In the genomic region with DNA sequence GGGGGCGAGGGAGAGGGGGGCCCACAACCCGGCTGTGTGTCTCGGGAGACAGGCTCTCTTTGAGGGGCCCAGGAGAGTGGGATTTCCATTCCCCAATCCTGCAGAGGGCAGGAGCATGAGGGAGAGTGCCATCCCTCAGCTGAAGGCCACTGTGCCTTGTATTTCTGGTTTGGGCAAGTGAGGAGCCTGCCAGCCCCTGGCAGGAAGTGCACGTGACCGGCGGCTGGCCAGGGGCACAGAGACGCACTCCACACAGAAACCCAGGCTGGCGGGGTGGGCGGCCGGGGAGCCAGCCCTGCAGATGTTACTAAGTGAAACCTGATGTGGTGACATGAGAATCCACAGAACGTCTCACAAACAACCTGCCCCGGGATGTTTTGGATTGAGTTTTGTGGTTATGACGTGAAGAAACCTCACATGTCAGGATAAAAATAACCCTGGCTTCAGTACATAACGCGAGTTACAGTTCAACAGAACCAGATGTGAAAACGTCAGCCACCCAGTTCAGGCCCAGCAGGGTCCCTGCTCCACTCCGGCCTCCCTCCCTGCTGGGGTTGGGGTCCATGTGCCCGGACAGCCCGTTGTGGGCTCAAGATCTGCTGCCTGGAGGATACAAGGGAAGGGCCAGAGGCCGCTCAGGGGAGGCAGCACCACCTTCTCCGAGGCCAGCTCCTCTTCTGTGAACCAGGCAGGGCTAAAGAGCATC, we compare ENCODE assay signal across 8 cellular contexts. TPM values are rescaled to one million over a fixed set of nuclear protein-coding genes. Genes with fewer than 3 reads are reported as not detected.
DNase-seq lines count a peak whose midpoint lies in the region; ATAC-seq and TF ChIP-seq lines count a peak whose summit lies in the region.

No MANE protein-coding gene starts in this region.

- no peaks in the 10 kb centered on the region for H3K27me3 ChIP-seq in endocrine pancreas (ENCODE audit: control insufficient read depth, insufficient read depth, low read length)
- no peaks in the 10 kb centered on the region for H3K27me3 ChIP-seq in ovary

- WGBS in ovary, 3 donors, result 21 to 30% (median 26%) methylated on average over 21 of the region's 21 CpGs
- WGBS in urinary bladder, result 32% methylated on average over 21 of the region's 21 CpGs

- H3K4me1 ChIP-seq in endocrine pancreas (ENCODE audit: control insufficient read depth, insufficient read depth, low read length), result no peaks in the 10 kb centered on the region
- H3K4me1 ChIP-seq in ovary (ENCODE audit: insufficient read depth), result peaks cover 4% of the 10 kb centered on the region
- H3K4me1 ChIP-seq in urinary bladder (ENCODE audit: insufficient read depth), result no peaks in the 10 kb centered on the region

- no peaks in the 10 kb centered on the region for H3K9me3 Mint-ChIP-seq in MCF 10A (ENCODE audit: unreplicated experiment)

- H3K4me3 Mint-ChIP-seq in MCF 10A (ENCODE audit: unreplicated experiment), result no peak overlapping the region

- no peak for TF ChIP-seq CTCF in MCF 10A (IDR thresholded peaks at IDR 0.05; ENCODE audit: unreplicated experiment)
- TF ChIP-seq CTCF in ovary (IDR thresholded peaks at IDR 0.05), result no peak

- H3K27ac Mint-ChIP-seq in MCF 10A (ENCODE audit: low read depth, unreplicated experiment), result no peak overlapping the region

- peak overlapping the region; percentile 45 to 87 for H3K27ac ChIP-seq in ovary
- H3K27ac ChIP-seq in urinary bladder (ENCODE audit: low read depth), result peak overlapping the region; percentile 12

- H3K4me1 Mint-ChIP-seq in MCF 10A (ENCODE audit: insufficient read depth, unreplicated experiment), result no peaks in the 10 kb centered on the region

- CTCF ChIA-PET in MCF 10A (lab: Yijun Ruan, JAX), result interaction anchor here (0.8 to 1.8 kb wide), 6 partner anchors 23 to 59 kb away, joined by 3 to 11 read pairs (median 8); no protein-coding TSS in a partner anchor

- H3K4me3 ChIP-seq in endocrine pancreas (ENCODE audit: control insufficient read depth, insufficient read depth, low read length), result no peak overlapping the region
- H3K4me3 ChIP-seq in ovary, result no peak overlapping the region
- no peak overlapping the region for H3K4me3 ChIP-seq in urinary bladder (ENCODE audit: low read depth, low read length)

- intact Hi-C loops in MCF 10A (cut with micrococcal nuclease) (loop anchor here (2.0 kb wide), 2 partner anchors 23 to 53 kb away; no protein-coding TSS in a partner anchor), ovary (cut with DNase I) (loop anchor here in 1 of 4 donors (2.0 kb wide), 1 partner anchor 51 kb away; a partner anchor contains a TSS)

- POLR2A ChIA-PET in MCF 10A (lab: Yijun Ruan, JAX), result no interaction called here

- peak; percentile 88 for ATAC-seq in HG03460 (IDR thresholded peaks at IDR 0.05; ENCODE audit: unreplicated experiment)

- no peaks in the 10 kb centered on the region for H3K9me3 ChIP-seq in endocrine pancreas (ENCODE audit: control insufficient read depth, low read length)
- H3K9me3 ChIP-seq in ovary, result no peaks in the 10 kb centered on the region

- in situ Hi-C loops in T47D (cut with HindIII; ENCODE audit: low pct_unique_long_range_greater_than_20kb, low sequenced_read_pairs), result no loop called here

- peaks cover 13% of the 10 kb centered on the region for H3K36me3 Mint-ChIP-seq in MCF 10A (ENCODE audit: insufficient read depth, unreplicated experiment)

- no peak for TF ChIP-seq EP300 in ovary (IDR thresholded peaks at IDR 0.05)

- BruUV-seq in MCF 10A (replicated peaks; lab: Mats Ljungman, UMichigan), result no TSS peak

- TF ChIP-seq POLR2A in ovary (IDR thresholded peaks at IDR 0.05), result no peak

- no peaks in the 10 kb centered on the region for H3K36me3 ChIP-seq in endocrine pancreas (ENCODE audit: control insufficient read depth, insufficient read depth, low read length)
- H3K36me3 ChIP-seq in ovary, result no peaks in the 10 kb centered on the region
- H3K36me3 ChIP-seq in urinary bladder (ENCODE audit: insufficient read depth), result no peaks in the 10 kb centered on the region

- DNase-seq in T47D (ENCODE audit: low read depth in 1 of 2, low spot score in 1 of 2), result peak; percentile 76 to 84
- no peak for DNase-seq in MCF 10A (ENCODE audit: unreplicated experiment)
- peak; percentile 37 to 40 for DNase-seq in activated CD8-positive, alpha-beta memory T cell treated with anti-CD3 and anti-CD28 coated beads for 1 hour (ENCODE audit: extremely low read depth in 1 of 2, low read depth in 1 of 2)
- DNase-seq in ovary, result peak in 4 of 5 donors; percentile 54 to 71 (median 66)
- DNase-seq in NCI-H69 (lab: John Stamatoyannopoulos, UW), result no peak

- peak overlapping the region; percentile 22 for H3K9ac ChIP-seq in endocrine pancreas (ENCODE audit: control insufficient read depth, insufficient read depth, low read length)

- H3K27me3 Mint-ChIP-seq in MCF 10A (ENCODE audit: insufficient read depth, unreplicated experiment), result no peaks in the 10 kb centered on the region

RNA-seq across cellular contexts. Expression of a gene that starts 51.7 kb away (rescaled TPM):
- total RNA-seq in MCF 10A (2022) (75.8 and 78.7 TPM in 2 replicates), ovary (10 to 100 TPM; 19.6 to 93.5 (median 40.2) TPM), urinary bladder (29.3 TPM)
- polyA plus RNA-seq in ovary (10 to 100 TPM in 1 of 2 donors, 1 to 10 TPM in 1; 8.4 to 52.5 TPM), urinary bladder (82.0 TPM)

Comparison
In these comparisons a context has a peak if more than half of its experiments do, and no peak if none do; other contexts are left out.
1. DNase-seq: peak in T47D (2 of 2), activated CD8-positive, alpha-beta memory T cell treated with anti-CD3 and anti-CD28 coated beads for 1 hour (2 of 2) and ovary (4 of 5); none in MCF 10A (single experiment) and NCI-H69 (single experiment).